13 cellular contexts compared by ENCODE assay signal in genomic region chr16:70579648-70580630, GRCh38. TPM values are rescaled to one million over a fixed set of nuclear protein-coding genes. Genes with fewer than 3 reads are reported as not detected.
DNase-seq lines count a peak whose midpoint lies in the region; ATAC-seq, FAIRE-seq and TF ChIP-seq lines count a peak whose summit lies in the region.
"Had no signal": no experiment of that assay in that cellular context is flagged by ENCODE, and none has a peak within 500 bp of the region (broad histone marks: within the 10 kb centered on the region; RNA-seq: fewer than 3 reads in every experiment).

No MANE protein-coding gene starts in this region.

- no peak overlapping the region for H3K9ac ChIP-seq in parathyroid adenoma

- peak; percentile 8 to 26; a peak in 4 of 6 replicates for ATAC-seq in A549
- peak; percentile 67 for ATAC-seq in left ventricle myocardium superior
- no peak for ATAC-seq in effector memory CD8-positive, alpha-beta T cell (replicated peaks)
- no peak for ATAC-seq in HG03565 (IDR thresholded peaks at IDR 0.05; ENCODE audit: unreplicated experiment)

- H3K36me3 Mint-ChIP-seq in effector memory CD8-positive, alpha-beta T cell (ENCODE audit: insufficient read depth) = peaks cover 10% of the 10 kb centered on the region
- H3K36me3 Mint-ChIP-seq in T-helper 2 cell treated with Interferon-gamma antibody and Interleukin-4, amounts not matched to agents 5 μg/mL and 100 μg/mL, for 36 hours (ENCODE audit: low read depth) = no peaks in the 10 kb centered on the region

- no peak overlapping the region for H3K27ac Mint-ChIP-seq in effector memory CD8-positive, alpha-beta T cell
- H3K27ac Mint-ChIP-seq in T-helper 2 cell treated with Interferon-gamma antibody and Interleukin-4, amounts not matched to agents 5 μg/mL and 100 μg/mL, for 36 hours = no peak overlapping the region
- H3K27ac Mint-ChIP-seq: dendritic cell treated with granulocyte-macrophage colony-stimulating factor and Interleukin-4, amounts not matched to agents 40 ng/mL and 50 ng/mL, for 4 days had no signal

- TF ChIP-seq EP300 in A549 (IDR thresholded peaks at IDR 0.05) = no peak

- no peak for FAIRE-seq in A549 (lab: Jason Lieb, UNC)

- H3K27me3 Mint-ChIP-seq in effector memory CD8-positive, alpha-beta T cell = no peaks in the 10 kb centered on the region
- no peaks in the 10 kb centered on the region for H3K27me3 Mint-ChIP-seq in T-helper 2 cell treated with Interferon-gamma antibody and Interleukin-4, amounts not matched to agents 5 μg/mL and 100 μg/mL, for 36 hours (ENCODE audit: low read depth)
- H3K27me3 Mint-ChIP-seq: dendritic cell treated with granulocyte-macrophage colony-stimulating factor and Interleukin-4, amounts not matched to agents 40 ng/mL and 50 ng/mL, for 4 days had no signal

- POLR2A ChIA-PET in A549 (lab: Yijun Ruan, JAX) = no interaction called here

- H3K4me3 Mint-ChIP-seq in effector memory CD8-positive, alpha-beta T cell = no peak overlapping the region
- no peak overlapping the region for H3K4me3 Mint-ChIP-seq in T-helper 2 cell treated with Interferon-gamma antibody and Interleukin-4, amounts not matched to agents 5 μg/mL and 100 μg/mL, for 36 hours
- H3K4me3 Mint-ChIP-seq: dendritic cell treated with granulocyte-macrophage colony-stimulating factor and Interleukin-4, amounts not matched to agents 40 ng/mL and 50 ng/mL, for 4 days had no signal

- WGBS in A549 (ENCODE audit: missing lambda C conversion rate) = 80% methylated on average over 19 of the region's 21 CpGs

- intact Hi-C loops in left ventricle myocardium superior (cut with micrococcal nuclease) = no loop called here

- H3K36me3 ChIP-seq in parathyroid adenoma (ENCODE audit: control insufficient read depth, insufficient read depth, low read length) = no peaks in the 10 kb centered on the region

- H3K27me3 ChIP-seq in parathyroid adenoma (ENCODE audit: control insufficient read depth, insufficient read depth, low read length) = no peaks in the 10 kb centered on the region

- H3K4me2 ChIP-seq in A549 = no peak overlapping the region
- peak overlapping the region; percentile 54 for H3K4me2 ChIP-seq in parathyroid adenoma (ENCODE audit: low read length)

- no peak for TF ChIP-seq RAD21 in A549 (conservative IDR thresholded peaks at IDR 0.05 in 1 of 2, IDR thresholded peaks at IDR 0.05 in 1 of 2)

- H3K27ac ChIP-seq in A549 (no peak overlapping the region), parathyroid adenoma (no peak overlapping the region)
- H3K27ac ChIP-seq: RWPE1 had no signal

- CTCF ChIA-PET in A549 (lab: Yijun Ruan, JAX) = interaction anchor here (0.6 to 1.6 kb wide), 2 partner anchors 9 to 22 kb away, joined by 3 read pairs; no protein-coding TSS in a partner anchor

- no peaks in the 10 kb centered on the region for H3K79me2 ChIP-seq in parathyroid adenoma

- H3K4me3 ChIP-seq in A549 (no peak overlapping the region), parathyroid adenoma (ENCODE audit: low read depth, low read length) (peak overlapping the region; percentile 1)

- DNase-seq in A549 (ENCODE audit: low read depth in 1 of 2, low spot score in 1 of 2) (no peak), SK-N-DZ (ENCODE audit: low spot score) (peak; percentile 39), left ventricle myocardium superior (peak; percentile 76), H4 (ENCODE audit: low spot score) (no peak)
- no peak for DNase-seq in effector memory CD8-positive, alpha-beta T cell
- DNase-seq in T-helper 2 cell treated with Interferon-gamma antibody and Interleukin-4, amounts not matched to agents 5 μg/mL and 100 μg/mL, for 36 hours (ENCODE audit: low spot score) = no peak
- DNase-seq: activated CD8-positive, alpha-beta memory T cell treated with anti-CD3 and anti-CD28 coated beads, Interleukin-2, amount 50 U/mL, for 4 hours; DND-41; NCI-H345 had no signal

- H3K4me1 ChIP-seq in A549 (peaks cover 12% of the 10 kb centered on the region; the same call in 1 of the 3 replicates), parathyroid adenoma (peaks cover 18% of the 10 kb centered on the region)

- TF ChIP-seq POLR2A in A549 (IDR thresholded peaks at IDR 0.05; ENCODE audit: low read length) = no peak

- TF ChIP-seq CTCF in A549 (IDR thresholded peaks at IDR 0.05) = no peak
- TF ChIP-seq CTCF in parathyroid adenoma (IDR thresholded peaks at IDR 0.05) = no peak

- H2AFZ ChIP-seq in parathyroid adenoma = peak overlapping the region; percentile 66

- no peaks in the 10 kb centered on the region for H3K9me3 ChIP-seq in A549
- no peaks in the 10 kb centered on the region for H3K9me3 ChIP-seq in parathyroid adenoma (ENCODE audit: control insufficient read depth, low read length)

- no peaks in the 10 kb centered on the region for H3K9me3 Mint-ChIP-seq in effector memory CD8-positive, alpha-beta T cell
- H3K9me3 Mint-ChIP-seq in T-helper 2 cell treated with Interferon-gamma antibody and Interleukin-4, amounts not matched to agents 5 μg/mL and 100 μg/mL, for 36 hours = no peaks in the 10 kb centered on the region
- H3K9me3 Mint-ChIP-seq: dendritic cell treated with granulocyte-macrophage colony-stimulating factor and Interleukin-4, amounts not matched to agents 40 ng/mL and 50 ng/mL, for 4 days had no signal

- H3K4me1 Mint-ChIP-seq in effector memory CD8-positive, alpha-beta T cell (ENCODE audit: low read depth in 2 of 2) = peaks cover 0 to 7% of the 10 kb centered on the region in 2 donors
- peaks cover 3% of the 10 kb centered on the region for H3K4me1 Mint-ChIP-seq in T-helper 2 cell treated with Interferon-gamma antibody and Interleukin-4, amounts not matched to agents 5 μg/mL and 100 μg/mL, for 36 hours (ENCODE audit: low read depth)

TF ChIP-seq in A549, 52 proteins besides CTCF, POLR2A, EP300 and RAD21:
- TF ChIP-seq, protein P1, sequence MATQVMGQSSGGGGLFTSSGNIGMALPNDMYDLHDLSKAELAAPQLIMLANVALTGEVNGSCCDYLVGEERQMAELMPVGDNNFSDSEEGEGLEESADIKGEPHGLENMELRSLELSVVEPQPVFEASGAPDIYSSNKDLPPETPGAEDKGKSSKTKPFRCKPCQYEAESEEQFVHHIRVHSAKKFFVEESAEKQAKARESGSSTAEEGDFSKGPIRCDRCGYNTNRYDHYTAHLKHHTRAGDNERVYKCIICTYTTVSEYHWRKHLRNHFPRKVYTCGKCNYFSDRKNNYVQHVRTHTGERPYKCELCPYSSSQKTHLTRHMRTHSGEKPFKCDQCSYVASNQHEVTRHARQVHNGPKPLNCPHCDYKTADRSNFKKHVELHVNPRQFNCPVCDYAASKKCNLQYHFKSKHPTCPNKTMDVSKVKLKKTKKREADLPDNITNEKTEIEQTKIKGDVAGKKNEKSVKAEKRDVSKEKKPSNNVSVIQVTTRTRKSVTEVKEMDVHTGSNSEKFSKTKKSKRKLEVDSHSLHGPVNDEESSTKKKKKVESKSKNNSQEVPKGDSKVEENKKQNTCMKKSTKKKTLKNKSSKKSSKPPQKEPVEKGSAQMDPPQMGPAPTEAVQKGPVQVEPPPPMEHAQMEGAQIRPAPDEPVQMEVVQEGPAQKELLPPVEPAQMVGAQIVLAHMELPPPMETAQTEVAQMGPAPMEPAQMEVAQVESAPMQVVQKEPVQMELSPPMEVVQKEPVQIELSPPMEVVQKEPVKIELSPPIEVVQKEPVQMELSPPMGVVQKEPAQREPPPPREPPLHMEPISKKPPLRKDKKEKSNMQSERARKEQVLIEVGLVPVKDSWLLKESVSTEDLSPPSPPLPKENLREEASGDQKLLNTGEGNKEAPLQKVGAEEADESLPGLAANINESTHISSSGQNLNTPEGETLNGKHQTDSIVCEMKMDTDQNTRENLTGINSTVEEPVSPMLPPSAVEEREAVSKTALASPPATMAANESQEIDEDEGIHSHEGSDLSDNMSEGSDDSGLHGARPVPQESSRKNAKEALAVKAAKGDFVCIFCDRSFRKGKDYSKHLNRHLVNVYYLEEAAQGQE (IDR thresholded peaks at IDR 0.05) = 0 out of 2 replicates have a peak, but pooled peaks have one; percentile 3
- TF ChIP-seq MAZ (IDR thresholded peaks at IDR 0.05; ENCODE audit: borderline replicate concordance, low read depth, low read length) (no peak), BHLHE40 (IDR thresholded peaks at IDR 0.05; ENCODE audit: low read depth, low read length) (no peak)
- TF ChIP-seq, protein P2, sequence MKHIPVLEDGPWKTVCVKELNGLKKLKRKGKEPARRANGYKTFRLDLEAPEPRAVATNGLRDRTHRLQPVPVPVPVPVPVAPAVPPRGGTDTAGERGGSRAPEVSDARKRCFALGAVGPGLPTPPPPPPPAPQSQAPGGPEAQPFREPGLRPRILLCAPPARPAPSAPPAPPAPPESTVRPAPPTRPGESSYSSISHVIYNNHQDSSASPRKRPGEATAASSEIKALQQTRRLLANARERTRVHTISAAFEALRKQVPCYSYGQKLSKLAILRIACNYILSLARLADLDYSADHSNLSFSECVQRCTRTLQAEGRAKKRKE (CRISPR knock-in tag; IDR thresholded peaks at IDR 0.05; ENCODE audit: low read depth) = no peak

RNA-seq across cellular contexts. Expression of gene SF3B3, which starts 56.3 kb away (rescaled TPM):
- polyA plus RNA-seq in A549 (2011; rRNA removed) (155 and 302 TPM in 2 replicates), A549 (2017; fragmentation: RNase III; extraction: RNeasy Plus Mini Kit Qiagen cat#74134 plus additional on column Dnase treatment) (111 to 118 TPM (median 115 TPM) in 3 replicates)
- 73.9 and 101 TPM in 2 replicates for polyA plus RNA-seq in A549 (2012; cell fraction: cytosol; rRNA removed)
- 210 and 337 TPM in 2 replicates for polyA plus RNA-seq in A549 (2012; cell fraction: nucleus; rRNA removed)
- polyA minus RNA-seq in A549 (2011; rRNA and poly(A)+ RNA removed) = 321 and 327 TPM in 2 replicates
- polyA plus RNA-seq in SK-N-DZ (2014; cell fraction: cytosol; rRNA removed) = 102 and 189 TPM in 2 replicates
- polyA plus RNA-seq in SK-N-DZ (2014; cell fraction: nucleus; rRNA removed) = 158 and 172 TPM in 2 replicates
- total RNA-seq in left ventricle myocardium superior = 146 TPM
- 133 and 180 TPM in 2 replicates for total RNA-seq in H4 (2014; rRNA removed; shearing (Covaris generic))

RNA-seq across cellular contexts. Expression of gene COG4, which starts 56.6 kb away (rescaled TPM):
- polyA plus RNA-seq in A549 (2011; rRNA removed) (48.2 and 53.1 TPM in 2 replicates), A549 (2017; fragmentation: RNase III; extraction: RNeasy Plus Mini Kit Qiagen cat#74134 plus additional on column Dnase treatment) (40.9 to 46.5 TPM (median 42.7 TPM) in 3 replicates)
- 42.1 and 53.3 TPM in 2 replicates for polyA plus RNA-seq in A549 (2012; cell fraction: cytosol; rRNA removed)
- polyA plus RNA-seq in A549 (2012; cell fraction: nucleus; rRNA removed) = 75.5 and 99.7 TPM in 2 replicates
- 53.6 and 67.3 TPM in 2 replicates for polyA minus RNA-seq in A549 (2011; rRNA and poly(A)+ RNA removed)
- polyA plus RNA-seq in SK-N-DZ (2014; cell fraction: cytosol; rRNA removed) = 112 and 169 TPM in 2 replicates
- 342 and 354 TPM in 2 replicates for polyA plus RNA-seq in SK-N-DZ (2014; cell fraction: nucleus; rRNA removed)
- total RNA-seq in left ventricle myocardium superior = 48.7 TPM
- 59.6 and 69.6 TPM in 2 replicates for total RNA-seq in H4 (2014; rRNA removed; shearing (Covaris generic))

Comparison
In these comparisons a context has a peak if more than half of its experiments do, and no peak if none do; other contexts are left out.
1. ATAC-seq: peak in A549 (2 of 2) and left ventricle myocardium superior (single experiment); none in effector memory CD8-positive, alpha-beta T cell (single experiment) and HG03565 (single experiment).
2. DNase-seq: peak in SK-N-DZ (single experiment) and left ventricle myocardium superior (single experiment); none in A549 (0 of 2), effector memory CD8-positive, alpha-beta T cell (0 of 3), H4 (single experiment) and T-helper 2 cell treated with Interferon-gamma antibody and Interleukin-4, amounts not matched to agents 5 μg/mL and 100 μg/mL, for 36 hours (single experiment).